9 cellular contexts compared by ENCODE assay signal in the genomic region with DNA sequence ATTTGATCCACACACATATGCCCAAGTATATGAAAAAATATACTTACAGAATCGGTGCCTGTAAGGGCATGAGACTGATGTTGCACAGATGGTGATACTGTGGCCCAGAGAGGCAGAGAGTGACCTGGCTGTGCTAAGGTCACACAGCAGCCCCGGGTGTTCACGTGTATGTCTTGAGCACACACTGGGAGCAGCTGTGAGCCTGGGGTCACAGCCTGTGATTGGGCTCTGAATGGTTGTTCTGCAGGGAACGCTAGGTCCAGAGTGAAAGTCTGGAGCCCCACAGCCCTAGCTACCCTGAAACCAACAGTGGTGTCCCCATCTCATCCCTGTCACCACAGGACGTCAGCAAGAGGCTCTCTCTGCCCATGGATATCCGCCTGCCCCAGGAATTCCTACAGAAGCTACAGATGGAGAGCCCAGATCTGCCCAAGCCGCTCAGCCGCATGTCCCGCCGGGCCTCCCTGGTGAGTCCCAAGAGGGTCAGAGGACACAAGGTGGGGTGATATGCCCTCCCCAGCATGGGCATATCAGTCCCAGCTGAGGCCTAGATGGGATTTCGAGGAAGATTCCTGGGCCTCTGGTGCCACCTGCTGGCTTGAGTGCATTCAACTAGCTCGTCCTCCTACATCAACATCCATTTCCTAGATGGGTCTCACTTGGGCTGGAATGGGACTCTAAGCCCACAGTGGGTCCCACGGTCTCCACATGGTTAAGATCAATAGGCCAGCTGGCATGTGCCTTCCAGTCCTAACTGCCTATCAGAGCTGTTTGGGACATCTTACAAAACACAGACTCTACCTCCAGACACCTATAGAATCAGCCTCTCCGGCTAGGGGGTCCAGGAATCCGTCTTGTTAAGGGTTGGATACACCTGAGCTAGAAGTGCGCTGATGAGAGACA. TPM values are rescaled to one million over a fixed set of nuclear protein-coding genes. Genes with fewer than 3 reads are reported as not detected.
DNase-seq lines count a peak whose midpoint lies in the region; ATAC-seq and TF ChIP-seq lines count a peak whose summit lies in the region.
"Had no signal": no experiment of that assay in that cellular context is flagged by ENCODE, and none has a peak within 500 bp of the region (broad histone marks: within the 10 kb centered on the region; RNA-seq: fewer than 3 reads in every experiment).

No MANE protein-coding gene starts in this region.

- DNase-seq in Calu3 (peak; percentile 87), OCI-M1 (lab: John Stamatoyannopoulos, UW) (peak; percentile 90), activated T-cell treated with anti-CD3 and anti-CD28 coated beads for 24 hours (ENCODE audit: low read depth) (peak; percentile 58), erythroblast (lab: John Stamatoyannopoulos, UW) (peak; percentile 60 to 79)
- peak; percentile 45 to 85 (median 66) for DNase-seq in naive thymus-derived CD8-positive, alpha-beta T cell
- peak; percentile 59 for DNase-seq in stimulated activated naive B cell treated with anti-CD40 and anti-IgM and Interleukin-4, amounts not matched to agents 10 μg/mL and 1 μg/mL and 100 μg/mL, for 72 hours

- H3K4me3 Mint-ChIP-seq in Calu3 (ENCODE audit: low read depth, unreplicated experiment) = no peak overlapping the region
- no peak overlapping the region for H3K4me3 Mint-ChIP-seq in IgD-negative memory B cell
- H3K4me3 Mint-ChIP-seq in naive thymus-derived CD8-positive, alpha-beta T cell = no peak overlapping the region
- H3K4me3 Mint-ChIP-seq in stimulated activated naive B cell treated with anti-CD40 and anti-IgM and Interleukin-4, amounts not matched to agents 10 μg/mL and 1 μg/mL and 100 μg/mL, for 72 hours = no peak overlapping the region
- H3K4me3 Mint-ChIP-seq: T-helper 1 cell treated with Interleukin-12 subunit alpha and Interleukin-12 subunit beta and Interleukin-4 antibody, amounts not matched to agents 30 μg/mL and 1 μg/mL, for 36 hours had no signal

- intact Hi-C loops in Calu3 (cut with micrococcal nuclease; ENCODE audit: unreplicated experiment) = loop anchor here (1.0 kb wide), 4 partner anchors 36 to 189 kb away; no protein-coding TSS in a partner anchor

- BruUV-seq in Calu3 (replicated peaks; lab: Mats Ljungman, UMichigan) = no TSS peak

- ATAC-seq in naive thymus-derived CD8-positive, alpha-beta T cell = peak; percentile 57 to 62
- peak; percentile 65 to 72 for ATAC-seq in stimulated activated naive B cell treated with anti-CD40 and anti-IgM and Interleukin-4, amounts not matched to agents 10 μg/mL and 1 μg/mL and 100 μg/mL, for 72 hours (replicated peaks)
- ATAC-seq in GM19397 (IDR thresholded peaks at IDR 0.05; ENCODE audit: unreplicated experiment) = no peak

- H3K9me3 Mint-ChIP-seq in Calu3 (ENCODE audit: low read depth, unreplicated experiment) (no peaks in the 10 kb centered on the region), IgD-negative memory B cell (no peaks in the 10 kb centered on the region)
- H3K9me3 Mint-ChIP-seq in naive thymus-derived CD8-positive, alpha-beta T cell = no peaks in the 10 kb centered on the region
- no peaks in the 10 kb centered on the region for H3K9me3 Mint-ChIP-seq in stimulated activated naive B cell treated with anti-CD40 and anti-IgM and Interleukin-4, amounts not matched to agents 10 μg/mL and 1 μg/mL and 100 μg/mL, for 72 hours
- H3K9me3 Mint-ChIP-seq: T-helper 1 cell treated with Interleukin-12 subunit alpha and Interleukin-12 subunit beta and Interleukin-4 antibody, amounts not matched to agents 30 μg/mL and 1 μg/mL, for 36 hours had no signal

- H3K27ac Mint-ChIP-seq in Calu3 (ENCODE audit: unreplicated experiment) (no peak overlapping the region), IgD-negative memory B cell (peak overlapping the region in 2 of 3 donors; percentile 33 to 61)
- peak overlapping the region in 1 of 10 donors; percentile 25 for H3K27ac Mint-ChIP-seq in naive thymus-derived CD8-positive, alpha-beta T cell
- H3K27ac Mint-ChIP-seq in stimulated activated naive B cell treated with anti-CD40 and anti-IgM and Interleukin-4, amounts not matched to agents 10 μg/mL and 1 μg/mL and 100 μg/mL, for 72 hours = no peak overlapping the region
- H3K27ac Mint-ChIP-seq: T-helper 1 cell treated with Interleukin-12 subunit alpha and Interleukin-12 subunit beta and Interleukin-4 antibody, amounts not matched to agents 30 μg/mL and 1 μg/mL, for 36 hours had no signal

- H3K4me1 Mint-ChIP-seq in Calu3 (ENCODE audit: low read depth, unreplicated experiment) (peaks cover 10% of the 10 kb centered on the region), IgD-negative memory B cell (peaks cover 0 to 2% (median 0%) of the 10 kb centered on the region in 3 donors)
- peaks cover 0 to 3% (median 2%) of the 10 kb centered on the region in 4 donors for H3K4me1 Mint-ChIP-seq in naive thymus-derived CD8-positive, alpha-beta T cell
- H3K4me1 Mint-ChIP-seq in stimulated activated naive B cell treated with anti-CD40 and anti-IgM and Interleukin-4, amounts not matched to agents 10 μg/mL and 1 μg/mL and 100 μg/mL, for 72 hours = peaks cover under 1 to 6% of the 10 kb centered on the region in 2 donors

- CTCF ChIA-PET in Calu3 (lab: Charles Lee) = interaction anchor here (0.7 to 4.2 kb wide), 28 partner anchors 12 to 252 kb away, joined by 3 to 52 read pairs (median 6); a partner anchor contains a TSS

- TF ChIP-seq POLR2A in erythroblast (IDR thresholded peaks at IDR 0.05; ENCODE audit: low read length) = no peak

- POLR2A ChIA-PET in naive thymus-derived CD8-positive, alpha-beta T cell (lab: Charles Lee) = interaction anchor here (0.5 to 1.4 kb wide), 8 partner anchors 35 to 253 kb away, joined by 3 to 7 read pairs (median 4); a partner anchor contains a TSS

- H3K36me3 Mint-ChIP-seq in Calu3 (ENCODE audit: insufficient read depth, unreplicated experiment) (peaks cover 8% of the 10 kb centered on the region), IgD-negative memory B cell (peaks cover 2% of the 10 kb centered on the region)
- H3K36me3 Mint-ChIP-seq in naive thymus-derived CD8-positive, alpha-beta T cell = no peaks in the 10 kb centered on the region
- no peaks in the 10 kb centered on the region for H3K36me3 Mint-ChIP-seq in stimulated activated naive B cell treated with anti-CD40 and anti-IgM and Interleukin-4, amounts not matched to agents 10 μg/mL and 1 μg/mL and 100 μg/mL, for 72 hours

- H3K27me3 Mint-ChIP-seq in Calu3 (ENCODE audit: unreplicated experiment) = no peaks in the 10 kb centered on the region
- H3K27me3 Mint-ChIP-seq in IgD-negative memory B cell = peaks cover 7% of the 10 kb centered on the region
- H3K27me3 Mint-ChIP-seq in naive thymus-derived CD8-positive, alpha-beta T cell = no peaks in the 10 kb centered on the region
- H3K27me3 Mint-ChIP-seq in stimulated activated naive B cell treated with anti-CD40 and anti-IgM and Interleukin-4, amounts not matched to agents 10 μg/mL and 1 μg/mL and 100 μg/mL, for 72 hours = peaks cover 0 to 11% of the 10 kb centered on the region in 2 donors

- TF ChIP-seq CTCF in Calu3 (IDR thresholded peaks at IDR 0.05; ENCODE audit: unreplicated experiment) = peak; percentile 90

RNA-seq across cellular contexts. Expression of a gene that starts 19.7 kb away (rescaled TPM):
- 42.1 and 44.0 TPM in 2 replicates for total RNA-seq in Calu3 (2022)
- polyA plus RNA-seq in IgD-negative memory B cell = 0.95 TPM
- total RNA-seq in naive thymus-derived CD8-positive, alpha-beta T cell = 1 to 10 TPM; 5.7 to 6.1 TPM
- polyA plus RNA-seq in naive thymus-derived CD8-positive, alpha-beta T cell = 1 to 10 TPM in 2 of 3 donors, under 1 TPM in 1; 0.32 to 1.3 (median 1.1) TPM

Comparison
In these comparisons a context has a peak if more than half of its experiments do, and no peak if none do; other contexts are left out.
1. H3K27ac Mint-ChIP-seq: peak in IgD-negative memory B cell (2 of 3); none in Calu3 (single experiment) and stimulated activated naive B cell treated with anti-CD40 and anti-IgM and Interleukin-4, amounts not matched to agents 10 μg/mL and 1 μg/mL and 100 μg/mL, for 72 hours (single experiment).
2. Peak in every context shown above with its lines, with median percentiles within 50 percentile points of each other: DNase-seq.